1 cellular context compared by ENCODE assay signal in the genomic region with DNA sequence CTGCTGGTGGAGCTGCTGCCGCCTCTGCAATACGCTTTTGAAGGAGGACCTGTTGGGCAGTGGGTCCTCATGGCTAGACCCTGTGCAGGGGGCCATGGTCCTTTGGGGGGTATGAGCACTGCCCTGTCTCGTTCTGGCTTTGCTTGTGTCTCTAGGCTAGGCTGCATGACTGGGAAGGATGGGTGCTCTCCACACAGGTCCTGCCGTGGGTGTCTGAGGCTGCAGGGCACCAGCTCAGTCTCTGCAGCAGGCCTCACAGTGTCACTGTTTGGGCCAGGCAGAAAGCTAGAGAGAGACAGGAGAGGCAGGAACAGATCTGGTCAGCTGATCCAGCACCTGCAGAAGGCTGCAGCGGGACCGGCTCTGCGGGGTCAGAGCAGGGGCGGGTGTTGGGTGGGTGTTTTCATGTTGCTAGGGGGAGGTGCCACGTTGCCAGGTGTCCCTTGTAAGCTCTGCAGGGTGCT.
TF ChIP-seq lines count a peak whose summit lies in the region.

No MANE protein-coding gene starts in this region.

TF ChIP-seq in GM23338, 12 proteins besides CTCF, POLR2A, EP300 and RAD21 (continued from another document):
- TF ChIP-seq, protein P1, sequence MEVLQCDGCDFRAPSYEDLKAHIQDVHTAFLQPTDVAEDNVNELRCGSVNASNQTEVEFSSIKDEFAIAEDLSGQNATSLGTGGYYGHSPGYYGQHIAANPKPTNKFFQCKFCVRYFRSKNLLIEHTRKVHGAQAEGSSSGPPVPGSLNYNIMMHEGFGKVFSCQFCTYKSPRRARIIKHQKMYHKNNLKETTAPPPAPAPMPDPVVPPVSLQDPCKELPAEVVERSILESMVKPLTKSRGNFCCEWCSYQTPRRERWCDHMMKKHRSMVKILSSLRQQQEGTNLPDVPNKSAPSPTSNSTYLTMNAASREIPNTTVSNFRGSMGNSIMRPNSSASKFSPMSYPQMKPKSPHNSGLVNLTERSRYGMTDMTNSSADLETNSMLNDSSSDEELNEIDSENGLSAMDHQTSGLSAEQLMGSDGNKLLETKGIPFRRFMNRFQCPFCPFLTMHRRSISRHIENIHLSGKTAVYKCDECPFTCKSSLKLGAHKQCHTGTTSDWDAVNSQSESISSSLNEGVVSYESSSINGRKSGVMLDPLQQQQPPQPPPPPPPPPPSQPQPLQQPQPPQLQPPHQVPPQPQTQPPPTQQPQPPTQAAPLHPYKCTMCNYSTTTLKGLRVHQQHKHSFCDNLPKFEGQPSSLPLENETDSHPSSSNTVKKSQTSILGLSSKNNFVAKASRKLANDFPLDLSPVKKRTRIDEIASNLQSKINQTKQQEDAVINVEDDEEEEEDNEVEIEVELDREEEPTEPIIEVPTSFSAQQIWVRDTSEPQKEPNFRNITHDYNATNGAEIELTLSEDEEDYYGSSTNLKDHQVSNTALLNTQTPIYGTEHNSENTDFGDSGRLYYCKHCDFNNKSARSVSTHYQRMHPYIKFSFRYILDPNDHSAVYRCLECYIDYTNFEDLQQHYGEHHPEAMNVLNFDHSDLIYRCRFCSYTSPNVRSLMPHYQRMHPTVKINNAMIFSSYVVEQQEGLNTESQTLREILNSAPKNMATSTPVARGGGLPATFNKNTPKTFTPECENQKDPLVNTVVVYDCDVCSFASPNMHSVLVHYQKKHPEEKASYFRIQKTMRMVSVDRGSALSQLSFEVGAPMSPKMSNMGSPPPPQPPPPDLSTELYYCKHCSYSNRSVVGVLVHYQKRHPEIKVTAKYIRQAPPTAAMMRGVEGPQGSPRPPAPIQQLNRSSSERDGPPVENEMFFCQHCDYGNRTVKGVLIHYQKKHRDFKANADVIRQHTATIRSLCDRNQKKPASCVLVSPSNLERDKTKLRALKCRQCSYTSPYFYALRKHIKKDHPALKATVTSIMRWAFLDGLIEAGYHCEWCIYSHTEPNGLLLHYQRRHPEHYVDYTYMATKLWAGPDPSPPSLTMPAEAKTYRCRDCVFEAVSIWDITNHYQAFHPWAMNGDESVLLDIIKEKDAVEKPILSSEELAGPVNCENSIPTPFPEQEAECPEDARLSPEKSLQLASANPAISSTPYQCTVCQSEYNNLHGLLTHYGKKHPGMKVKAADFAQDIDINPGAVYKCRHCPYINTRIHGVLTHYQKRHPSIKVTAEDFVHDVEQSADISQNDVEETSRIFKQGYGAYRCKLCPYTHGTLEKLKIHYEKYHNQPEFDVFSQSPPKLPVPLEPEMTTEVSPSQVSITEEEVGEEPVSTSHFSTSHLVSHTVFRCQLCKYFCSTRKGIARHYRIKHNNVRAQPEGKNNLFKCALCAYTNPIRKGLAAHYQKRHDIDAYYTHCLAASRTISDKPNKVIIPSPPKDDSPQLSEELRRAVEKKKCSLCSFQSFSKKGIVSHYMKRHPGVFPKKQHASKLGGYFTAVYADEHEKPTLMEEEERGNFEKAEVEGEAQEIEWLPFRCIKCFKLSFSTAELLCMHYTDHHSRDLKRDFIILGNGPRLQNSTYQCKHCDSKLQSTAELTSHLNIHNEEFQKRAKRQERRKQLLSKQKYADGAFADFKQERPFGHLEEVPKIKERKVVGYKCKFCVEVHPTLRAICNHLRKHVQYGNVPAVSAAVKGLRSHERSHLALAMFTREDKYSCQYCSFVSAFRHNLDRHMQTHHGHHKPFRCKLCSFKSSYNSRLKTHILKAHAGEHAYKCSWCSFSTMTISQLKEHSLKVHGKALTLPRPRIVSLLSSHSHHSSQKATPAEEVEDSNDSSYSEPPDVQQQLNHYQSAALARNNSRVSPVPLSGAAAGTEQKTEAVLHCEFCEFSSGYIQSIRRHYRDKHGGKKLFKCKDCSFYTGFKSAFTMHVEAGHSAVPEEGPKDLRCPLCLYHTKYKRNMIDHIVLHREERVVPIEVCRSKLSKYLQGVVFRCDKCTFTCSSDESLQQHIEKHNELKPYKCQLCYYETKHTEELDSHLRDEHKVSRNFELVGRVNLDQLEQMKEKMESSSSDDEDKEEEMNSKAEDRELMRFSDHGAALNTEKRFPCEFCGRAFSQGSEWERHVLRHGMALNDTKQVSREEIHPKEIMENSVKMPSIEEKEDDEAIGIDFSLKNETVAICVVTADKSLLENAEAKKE (CRISPR knock-in tag; IDR thresholded peaks at IDR 0.05), result no peak
- TF ChIP-seq JUNB (IDR thresholded peaks at IDR 0.05; ENCODE audit: unreplicated experiment), result no peak
- no peak for TF ChIP-seq ZNF331 (CRISPR knock-in tag; IDR thresholded peaks at IDR 0.05; ENCODE audit: low read depth)
- no peak for TF ChIP-seq EZH2phosphoT487 (IDR thresholded peaks at IDR 0.05; ENCODE audit: unreplicated experiment)
- TF ChIP-seq NANOG (IDR thresholded peaks at IDR 0.05; ENCODE audit: borderline replicate concordance), result no peak
- TF ChIP-seq POLR2AphosphoS5 (IDR thresholded peaks at IDR 0.05; ENCODE audit: low read depth), result no peak
- TF ChIP-seq, protein P2, sequence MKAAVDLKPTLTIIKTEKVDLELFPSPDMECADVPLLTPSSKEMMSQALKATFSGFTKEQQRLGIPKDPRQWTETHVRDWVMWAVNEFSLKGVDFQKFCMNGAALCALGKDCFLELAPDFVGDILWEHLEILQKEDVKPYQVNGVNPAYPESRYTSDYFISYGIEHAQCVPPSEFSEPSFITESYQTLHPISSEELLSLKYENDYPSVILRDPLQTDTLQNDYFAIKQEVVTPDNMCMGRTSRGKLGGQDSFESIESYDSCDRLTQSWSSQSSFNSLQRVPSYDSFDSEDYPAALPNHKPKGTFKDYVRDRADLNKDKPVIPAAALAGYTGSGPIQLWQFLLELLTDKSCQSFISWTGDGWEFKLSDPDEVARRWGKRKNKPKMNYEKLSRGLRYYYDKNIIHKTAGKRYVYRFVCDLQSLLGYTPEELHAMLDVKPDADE (IDR thresholded peaks at IDR 0.05), result no peak
- no peak for TF ChIP-seq EZH2 (IDR thresholded peaks at IDR 0.05; ENCODE audit: low read depth, unreplicated experiment)
- TF ChIP-seq STAT1 (IDR thresholded peaks at IDR 0.05; ENCODE audit: unreplicated experiment), result no peak
